Comparison of ENCODE assay signal across 18 cellular contexts in genomic region chr7:71239517-71239916, GRCh38.
DNase-seq lines count a peak whose midpoint lies in the region; ATAC-seq and TF ChIP-seq lines count a peak whose summit lies in the region.
"Had no signal": no experiment of that assay in that cellular context is flagged by ENCODE, and none has a peak within 500 bp of the region (broad histone marks: within the 10 kb centered on the region; RNA-seq: fewer than 3 reads in every experiment).

No MANE protein-coding gene starts in this region.

- no peak overlapping the region for H3K27ac Mint-ChIP-seq in MCF 10A (ENCODE audit: low read depth, unreplicated experiment)
- H3K27ac Mint-ChIP-seq: activated naive CD4-positive, alpha-beta T cell treated with anti-CD3 and anti-CD28 coated beads, Interleukin-2, amount 10 ng/mL, durations not matched to agents 7 days and 5 days had no signal

- POLR2A ChIA-PET in MCF 10A (lab: Yijun Ruan, JAX) = no interaction called here
- POLR2A ChIA-PET in GM10248 (lab: Yijun Ruan, JAX) = no interaction called here

- H3K9me3 ChIP-seq in breast epithelium (peaks cover 0 to 4% of the 10 kb centered on the region in 2 donors), prostate gland (no peaks in the 10 kb centered on the region)
- H3K9me3 ChIP-seq: SJCRH30 had no signal

- H3K4me3 Mint-ChIP-seq in MCF 10A (ENCODE audit: unreplicated experiment) = no peak overlapping the region
- H3K4me3 Mint-ChIP-seq: activated naive CD4-positive, alpha-beta T cell treated with anti-CD3 and anti-CD28 coated beads, Interleukin-2, amount 10 ng/mL, durations not matched to agents 7 days and 5 days; central memory CD8-positive, alpha-beta T cell had no signal

- peak in 1 of 2 donors; percentile 33 for DNase-seq in breast epithelium (ENCODE audit: low spot score in 2 of 2)
- no peak for DNase-seq in MCF 10A (ENCODE audit: unreplicated experiment)
- DNase-seq in left ventricle myocardium superior = no peak
- peak; percentile 46 for DNase-seq in prostate gland (ENCODE audit: low spot score)
- no peak for DNase-seq in GM10248 (ENCODE audit: extremely low spot score)
- DNase-seq in RPMI8226 = no peak
- no peak for DNase-seq in NCI-H146 treated with DMSO at 0.1 percent for 48 hours (lab: John Stamatoyannopoulos, UW; ENCODE audit: unreplicated experiment)
- DNase-seq: 8988T; activated CD4-positive, alpha-beta T cell treated with anti-CD3 and anti-CD28 coated beads for 4 hours; activated naive CD4-positive, alpha-beta T cell treated with anti-CD3 and anti-CD28 coated beads, Interleukin-2, amount 10 ng/mL, durations not matched to agents 7 days and 5 days; islet precursor cell; Karpas-422; NCI-H146; NCI-H446 treated with DMSO at 0.1 percent for 48 hours; stimulated activated CD4-positive, alpha-beta T cell treated with anti-CD3 and anti-CD28 coated beads, Interleukin-15, amount 100 ng/mL, for 24 hours had no signal

- CTCF ChIA-PET in MCF 10A (lab: Yijun Ruan, JAX) (no interaction called here), GM10248 (lab: Yijun Ruan, JAX) (no interaction called here)

- H3K4me3 ChIP-seq in breast epithelium (no peak overlapping the region), prostate gland (no peak overlapping the region)
- H3K4me3 ChIP-seq: SJCRH30 had no signal

- intact Hi-C loops in breast epithelium (cut with DNase I; ENCODE audit: low total_unique reads) = no loop called here
- intact Hi-C loops in MCF 10A (cut with micrococcal nuclease) = loop anchor here (10.0 kb wide), 1 partner anchor 495 kb away; no protein-coding TSS in a partner anchor
- intact Hi-C loops in left ventricle myocardium superior (cut with micrococcal nuclease) = no loop called here
- intact Hi-C loops in prostate gland (cut with DNase I) = loop anchor here (2.0 to 5.0 kb wide), 2 partner anchors 33 to 73 kb away; no protein-coding TSS in a partner anchor

- TF ChIP-seq POLR2A in breast epithelium (IDR thresholded peaks at IDR 0.05) (no peak), prostate gland (IDR thresholded peaks at IDR 0.05) (no peak)

- H3K4me1 Mint-ChIP-seq in MCF 10A (ENCODE audit: insufficient read depth, unreplicated experiment) = no peaks in the 10 kb centered on the region
- H3K4me1 Mint-ChIP-seq: activated naive CD4-positive, alpha-beta T cell treated with anti-CD3 and anti-CD28 coated beads, Interleukin-2, amount 10 ng/mL, durations not matched to agents 7 days and 5 days; central memory CD8-positive, alpha-beta T cell had no signal

- H3K4me1 ChIP-seq in breast epithelium (no peaks in the 10 kb centered on the region), prostate gland (replicated peaks) (peaks cover 3% of the 10 kb centered on the region)
- H3K4me1 ChIP-seq: SJCRH30 had no signal

- no peaks in the 10 kb centered on the region for H3K36me3 Mint-ChIP-seq in MCF 10A (ENCODE audit: insufficient read depth, unreplicated experiment)
- H3K36me3 Mint-ChIP-seq: activated naive CD4-positive, alpha-beta T cell treated with anti-CD3 and anti-CD28 coated beads, Interleukin-2, amount 10 ng/mL, durations not matched to agents 7 days and 5 days had no signal

- H3K9me3 Mint-ChIP-seq in MCF 10A (ENCODE audit: unreplicated experiment) = peaks cover 10% of the 10 kb centered on the region

- WGBS in prostate gland = 11% methylated on average over 3 of the region's 3 CpGs

- peak; percentile 59 for ATAC-seq in left ventricle myocardium superior
- no peak for ATAC-seq in HG02678 (IDR thresholded peaks at IDR 0.05; ENCODE audit: unreplicated experiment)

- no peaks in the 10 kb centered on the region for H3K27me3 Mint-ChIP-seq in MCF 10A (ENCODE audit: insufficient read depth, unreplicated experiment)
- H3K27me3 Mint-ChIP-seq: activated naive CD4-positive, alpha-beta T cell treated with anti-CD3 and anti-CD28 coated beads, Interleukin-2, amount 10 ng/mL, durations not matched to agents 7 days and 5 days; central memory CD8-positive, alpha-beta T cell had no signal

- no peaks in the 10 kb centered on the region for H3K36me3 ChIP-seq in breast epithelium
- H3K36me3 ChIP-seq in prostate gland = no peaks in the 10 kb centered on the region
- H3K36me3 ChIP-seq: SJCRH30 had no signal

- no peaks in the 10 kb centered on the region for H3K27me3 ChIP-seq in breast epithelium
- H3K27me3 ChIP-seq in prostate gland (replicated peaks; ENCODE audit: insufficient read depth) = no peaks in the 10 kb centered on the region
- H3K27me3 ChIP-seq: SJCRH30 had no signal

- no TSS peak for BruUV-seq in MCF 10A (replicated peaks; lab: Mats Ljungman, UMichigan)

- H3K27ac ChIP-seq in breast epithelium = peak overlapping the region; percentile 40 to 54
- peak overlapping the region; percentile 59 to 77 for H3K27ac ChIP-seq in prostate gland
- H3K27ac ChIP-seq: SJCRH30 had no signal

- TF ChIP-seq CTCF in breast epithelium (IDR thresholded peaks at IDR 0.05) = no peak
- TF ChIP-seq CTCF in MCF 10A (IDR thresholded peaks at IDR 0.05; ENCODE audit: unreplicated experiment) = no peak
- no peak for TF ChIP-seq CTCF in prostate gland (IDR thresholded peaks at IDR 0.05)
- TF ChIP-seq CTCF in GM10248 (IDR thresholded peaks at IDR 0.05; ENCODE audit: control extremely low read depth, extremely low read depth, low read depth, missing control alignments) = no peak

Comparison
In these comparisons a context has a peak if more than half of its experiments do, and no peak if none do; other contexts are left out.
1. intact Hi-C loops: an anchor here in MCF 10A (10.0 kb wide) and prostate gland (2.0 to 5.0 kb wide); none called in breast epithelium and left ventricle myocardium superior.